In the genomic region with DNA sequence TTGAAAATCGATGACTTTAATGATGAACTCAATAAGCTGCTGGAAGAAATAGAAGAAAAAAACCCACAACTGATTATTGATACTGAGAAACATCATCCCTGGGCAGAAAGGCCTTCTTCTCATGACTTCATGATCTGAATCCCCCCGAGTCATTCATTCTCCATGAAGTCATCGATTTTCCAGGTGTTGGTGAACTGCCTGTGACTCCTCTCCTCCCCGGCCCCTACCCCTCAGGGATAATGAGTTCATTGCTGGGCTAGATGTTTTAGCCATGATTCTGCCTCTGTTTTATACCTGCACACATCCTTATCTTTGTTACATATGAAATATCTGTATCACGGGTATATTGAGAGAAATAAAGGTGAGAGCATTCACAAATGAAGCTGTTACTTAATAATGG, we compare ENCODE assay signal across 10 cellular contexts. TPM values are rescaled to one million over a fixed set of nuclear protein-coding genes. Genes with fewer than 3 reads are reported as not detected.
"Had no signal": no experiment of that assay in that cellular context is flagged by ENCODE, and none has a peak within 500 bp of the region (broad histone marks: within the 10 kb centered on the region; RNA-seq: fewer than 3 reads in every experiment).

No MANE protein-coding gene starts in this region.

- H3K4me3 ChIP-seq: GM23248, HAP-1 had no signal

- H3K27ac ChIP-seq: GM23248, HL-60 had no signal

- DNase-seq: GM23248, GOT3, H7, HFFc6 had no signal

- H3K9ac ChIP-seq: GM23248 had no signal

- H2AFZ ChIP-seq: GM23248 had no signal

- H3K4me3 Mint-ChIP-seq: HFFc6, IgD-negative memory B cell had no signal

- FAIRE-seq: HepG2 had no signal

- H3K27ac Mint-ChIP-seq: HFFc6 had no signal

- H3K36me3 ChIP-seq: HAP-1 had no signal

- H3K4me1 ChIP-seq: HAP-1 had no signal

- H3K9me3 ChIP-seq: HAP-1 had no signal

RNA-seq across cellular contexts. Expression of gene NLRP2, which starts 34.6 kb away (rescaled TPM):
- total RNA-seq: GM23248, HepG2, HT1080 had no signal
- polyA plus RNA-seq: GM23248, HepG2 had no signal

RNA-seq across cellular contexts. Expression of gene GP6, which starts 37.3 kb away (rescaled TPM):
- total RNA-seq: GM23248, H4, H7, HepG2, HFFc6 had no signal
- polyA plus RNA-seq: GM23248 had no signal

RNA-seq across cellular contexts. Expression of gene NLRP7, which starts 53.4 kb away (rescaled TPM):
- total RNA-seq: GM23248, H4, HepG2, HFFc6, HT1080 had no signal
- polyA plus RNA-seq: GM23248, HepG2 had no signal
